2 cellular contexts compared by ENCODE assay signal in the genomic region with DNA sequence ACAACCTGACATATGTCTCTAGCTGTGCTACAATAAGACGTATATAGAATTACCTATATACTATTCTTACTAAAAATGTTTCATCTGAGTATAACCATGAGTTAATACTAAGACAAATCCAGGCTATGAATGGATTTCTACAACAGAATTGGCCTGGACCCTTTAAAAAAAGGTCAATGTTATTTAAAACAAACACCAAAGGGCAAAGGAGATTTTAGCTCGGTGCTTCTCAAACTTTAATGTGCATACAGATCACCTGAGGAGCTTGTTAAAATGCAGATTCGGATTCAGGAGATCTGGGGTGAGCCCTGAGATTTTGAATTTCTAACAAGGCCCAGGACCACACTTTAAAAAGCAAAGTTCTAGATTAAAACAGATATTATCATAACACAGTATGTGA.
A peak's percentile ranks its signal among the peaks of the same experiment; 100 is the strongest.
TF ChIP-seq lines count a peak whose summit lies in the region.

No MANE protein-coding gene starts in this region.

TF ChIP-seq in liver, 16 proteins besides CTCF, POLR2A, EP300 and RAD21:
- TF ChIP-seq HNF4A (conservative IDR thresholded peaks at IDR 0.05) (peak; percentile 42 to 58), SP1 (IDR thresholded peaks at IDR 0.05) (peak; percentile 48)
- TF ChIP-seq, protein P1, sequence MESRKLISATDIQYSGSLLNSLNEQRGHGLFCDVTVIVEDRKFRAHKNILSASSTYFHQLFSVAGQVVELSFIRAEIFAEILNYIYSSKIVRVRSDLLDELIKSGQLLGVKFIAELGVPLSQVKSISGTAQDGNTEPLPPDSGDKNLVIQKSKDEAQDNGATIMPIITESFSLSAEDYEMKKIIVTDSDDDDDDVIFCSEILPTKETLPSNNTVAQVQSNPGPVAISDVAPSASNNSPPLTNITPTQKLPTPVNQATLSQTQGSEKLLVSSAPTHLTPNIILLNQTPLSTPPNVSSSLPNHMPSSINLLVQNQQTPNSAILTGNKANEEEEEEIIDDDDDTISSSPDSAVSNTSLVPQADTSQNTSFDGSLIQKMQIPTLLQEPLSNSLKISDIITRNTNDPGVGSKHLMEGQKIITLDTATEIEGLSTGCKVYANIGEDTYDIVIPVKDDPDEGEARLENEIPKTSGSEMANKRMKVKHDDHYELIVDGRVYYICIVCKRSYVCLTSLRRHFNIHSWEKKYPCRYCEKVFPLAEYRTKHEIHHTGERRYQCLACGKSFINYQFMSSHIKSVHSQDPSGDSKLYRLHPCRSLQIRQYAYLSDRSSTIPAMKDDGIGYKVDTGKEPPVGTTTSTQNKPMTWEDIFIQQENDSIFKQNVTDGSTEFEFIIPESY (IDR thresholded peaks at IDR 0.05), result no peak

TF ChIP-seq in HepG2, 621 proteins besides CTCF, POLR2A, EP300 and RAD21:
- TF ChIP-seq DPF2 (CRISPR knock-in tag; IDR thresholded peaks at IDR 0.05; ENCODE audit: borderline replicate concordance, low read depth) (no peak), ZNF225 (CRISPR knock-in tag; IDR thresholded peaks at IDR 0.05) (no peak), MLLT10 (CRISPR knock-in tag; IDR thresholded peaks at IDR 0.05) (no peak), POLR2G (IDR thresholded peaks at IDR 0.05; ENCODE audit: low read depth, low read length) (no peak), ZNF788 (CRISPR knock-in tag; IDR thresholded peaks at IDR 0.05; ENCODE audit: borderline replicate concordance) (no peak), ZNF12 (CRISPR knock-in tag; IDR thresholded peaks at IDR 0.05) (no peak), BRCA1 (CRISPR knock-in tag; IDR thresholded peaks at IDR 0.05) (no peak), ZNF430 (CRISPR knock-in tag; IDR thresholded peaks at IDR 0.05) (no peak), ZSCAN31 (CRISPR knock-in tag; IDR thresholded peaks at IDR 0.05; ENCODE audit: low read depth) (no peak), RCOR2 (CRISPR knock-in tag; IDR thresholded peaks at IDR 0.05) (no peak), ZNF703 (CRISPR knock-in tag; IDR thresholded peaks at IDR 0.05; ENCODE audit: borderline replicate concordance) (no peak), ZFP1 (CRISPR knock-in tag; IDR thresholded peaks at IDR 0.05) (no peak), ZNF777 (CRISPR knock-in tag; IDR thresholded peaks at IDR 0.05) (no peak), MYC (CRISPR knock-in tag; IDR thresholded peaks at IDR 0.05; ENCODE audit: borderline replicate concordance) (no peak)
- TF ChIP-seq, protein P2, sequence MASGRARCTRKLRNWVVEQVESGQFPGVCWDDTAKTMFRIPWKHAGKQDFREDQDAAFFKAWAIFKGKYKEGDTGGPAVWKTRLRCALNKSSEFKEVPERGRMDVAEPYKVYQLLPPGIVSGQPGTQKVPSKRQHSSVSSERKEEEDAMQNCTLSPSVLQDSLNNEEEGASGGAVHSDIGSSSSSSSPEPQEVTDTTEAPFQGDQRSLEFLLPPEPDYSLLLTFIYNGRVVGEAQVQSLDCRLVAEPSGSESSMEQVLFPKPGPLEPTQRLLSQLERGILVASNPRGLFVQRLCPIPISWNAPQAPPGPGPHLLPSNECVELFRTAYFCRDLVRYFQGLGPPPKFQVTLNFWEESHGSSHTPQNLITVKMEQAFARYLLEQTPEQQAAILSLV (CRISPR knock-in tag; IDR thresholded peaks at IDR 0.05; ENCODE audit: borderline replicate concordance), result no peak
- TF ChIP-seq, protein P3, sequence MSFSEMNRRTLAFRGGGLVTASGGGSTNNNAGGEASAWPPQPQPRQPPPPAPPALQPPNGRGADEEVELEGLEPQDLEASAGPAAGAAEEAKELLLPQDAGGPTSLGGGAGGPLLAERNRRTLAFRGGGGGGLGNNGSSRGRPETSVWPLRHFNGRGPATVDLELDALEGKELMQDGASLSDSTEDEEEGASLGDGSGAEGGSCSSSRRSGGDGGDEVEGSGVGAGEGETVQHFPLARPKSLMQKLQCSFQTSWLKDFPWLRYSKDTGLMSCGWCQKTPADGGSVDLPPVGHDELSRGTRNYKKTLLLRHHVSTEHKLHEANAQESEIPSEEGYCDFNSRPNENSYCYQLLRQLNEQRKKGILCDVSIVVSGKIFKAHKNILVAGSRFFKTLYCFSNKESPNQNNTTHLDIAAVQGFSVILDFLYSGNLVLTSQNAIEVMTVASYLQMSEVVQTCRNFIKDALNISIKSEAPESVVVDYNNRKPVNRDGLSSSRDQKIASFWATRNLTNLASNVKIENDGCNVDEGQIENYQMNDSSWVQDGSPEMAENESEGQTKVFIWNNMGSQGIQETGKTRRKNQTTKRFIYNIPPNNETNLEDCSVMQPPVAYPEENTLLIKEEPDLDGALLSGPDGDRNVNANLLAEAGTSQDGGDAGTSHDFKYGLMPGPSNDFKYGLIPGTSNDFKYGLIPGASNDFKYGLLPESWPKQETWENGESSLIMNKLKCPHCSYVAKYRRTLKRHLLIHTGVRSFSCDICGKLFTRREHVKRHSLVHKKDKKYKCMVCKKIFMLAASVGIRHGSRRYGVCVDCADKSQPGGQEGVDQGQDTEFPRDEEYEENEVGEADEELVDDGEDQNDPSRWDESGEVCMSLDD (CRISPR knock-in tag; IDR thresholded peaks at IDR 0.05; ENCODE audit: borderline replicate concordance), result no peak
- TF ChIP-seq, protein P4, sequence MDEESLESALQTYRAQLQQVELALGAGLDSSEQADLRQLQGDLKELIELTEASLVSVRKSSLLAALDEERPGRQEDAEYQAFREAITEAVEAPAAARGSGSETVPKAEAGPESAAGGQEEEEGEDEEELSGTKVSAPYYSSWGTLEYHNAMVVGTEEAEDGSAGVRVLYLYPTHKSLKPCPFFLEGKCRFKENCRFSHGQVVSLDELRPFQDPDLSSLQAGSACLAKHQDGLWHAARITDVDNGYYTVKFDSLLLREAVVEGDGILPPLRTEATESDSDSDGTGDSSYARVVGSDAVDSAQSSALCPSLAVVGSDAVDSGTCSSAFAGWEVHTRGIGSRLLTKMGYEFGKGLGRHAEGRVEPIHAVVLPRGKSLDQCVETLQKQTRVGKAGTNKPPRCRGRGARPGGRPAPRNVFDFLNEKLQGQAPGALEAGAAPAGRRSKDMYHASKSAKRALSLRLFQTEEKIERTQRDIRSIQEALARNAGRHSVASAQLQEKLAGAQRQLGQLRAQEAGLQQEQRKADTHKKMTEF (CRISPR knock-in tag; IDR thresholded peaks at IDR 0.05), result no peak
